In the genomic region with DNA sequence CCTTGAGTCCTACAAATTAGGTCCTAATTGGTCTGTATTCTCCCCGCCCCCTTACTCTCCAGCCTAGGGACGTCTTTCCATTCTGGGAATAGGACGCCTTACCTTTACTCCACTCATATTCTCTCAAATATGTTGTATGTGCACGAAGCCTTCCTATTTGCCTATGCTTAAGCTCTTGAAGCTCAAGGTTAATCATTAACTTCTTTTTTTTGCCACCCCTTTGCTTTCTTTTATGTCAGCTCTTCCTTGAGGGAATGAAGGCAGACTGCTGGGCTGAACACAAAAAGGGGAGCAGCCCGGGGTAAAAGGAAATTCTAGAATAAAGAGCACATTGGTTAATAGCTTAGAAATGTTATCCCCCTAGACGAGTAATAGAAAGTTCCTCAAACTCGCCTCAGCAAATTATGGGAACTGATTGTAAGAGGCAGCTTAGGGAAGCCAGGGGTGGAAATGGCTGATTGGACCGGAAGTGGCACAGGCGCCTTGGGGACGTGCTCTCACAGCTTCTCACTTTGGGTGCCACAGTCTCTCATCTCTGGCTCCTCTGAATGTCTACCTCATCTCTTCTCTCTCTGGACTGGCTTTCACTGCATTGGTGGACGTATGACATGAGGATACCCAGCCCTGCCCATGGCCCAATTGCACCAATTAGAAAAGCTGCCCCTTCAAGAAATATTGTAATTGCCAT, we compare ENCODE assay signal across 1 cellular context.
TF ChIP-seq lines count a peak whose summit lies in the region.

No MANE protein-coding gene starts in this region.

TF ChIP-seq in IMR-90, 13 proteins besides CTCF, POLR2A, EP300 and RAD21:
- TF ChIP-seq, protein P1, sequence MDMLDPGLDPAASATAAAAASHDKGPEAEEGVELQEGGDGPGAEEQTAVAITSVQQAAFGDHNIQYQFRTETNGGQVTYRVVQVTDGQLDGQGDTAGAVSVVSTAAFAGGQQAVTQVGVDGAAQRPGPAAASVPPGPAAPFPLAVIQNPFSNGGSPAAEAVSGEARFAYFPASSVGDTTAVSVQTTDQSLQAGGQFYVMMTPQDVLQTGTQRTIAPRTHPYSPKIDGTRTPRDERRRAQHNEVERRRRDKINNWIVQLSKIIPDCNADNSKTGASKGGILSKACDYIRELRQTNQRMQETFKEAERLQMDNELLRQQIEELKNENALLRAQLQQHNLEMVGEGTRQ (IDR thresholded peaks at IDR 0.05; ENCODE audit: low read depth, low read length), result no peak
- no peak for TF ChIP-seq MXI1 (IDR thresholded peaks at IDR 0.05; ENCODE audit: borderline replicate concordance, low read depth, low read length)
